ENCODE assay signal across 9 cellular contexts in the genomic region with DNA sequence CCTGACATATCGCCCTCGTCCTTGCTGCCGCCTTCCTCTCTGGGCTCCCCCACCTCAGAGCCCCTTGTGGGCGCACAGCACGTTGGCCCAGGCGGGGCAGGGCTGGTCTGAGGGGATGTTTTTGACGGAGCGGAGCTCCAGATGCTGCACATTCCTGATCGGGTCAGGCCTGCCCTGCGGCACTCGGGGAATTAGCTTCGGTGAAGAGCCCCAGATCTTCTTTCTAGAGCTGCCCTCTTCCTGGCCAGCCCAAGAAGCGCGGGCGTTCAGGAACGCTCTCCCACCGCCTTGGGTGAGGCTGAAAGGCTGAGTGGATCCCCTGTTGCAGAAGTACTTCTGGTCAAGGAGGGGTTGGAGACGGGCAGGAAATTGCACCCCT. TPM values are rescaled to one million over a fixed set of nuclear protein-coding genes. Genes with fewer than 3 reads are reported as not detected.
A peak's percentile ranks its signal among the peaks of the same experiment; 100 is the strongest.
DNase-seq lines count a peak whose midpoint lies in the region; TF ChIP-seq lines count a peak whose summit lies in the region.
"Had no signal": no experiment of that assay in that cellular context is flagged by ENCODE, and none has a peak within 500 bp of the region (broad histone marks: within the 10 kb centered on the region; RNA-seq: fewer than 3 reads in every experiment).

No MANE protein-coding gene starts in this region.

- peaks cover 33% of the 10 kb centered on the region for H3K27me3 Mint-ChIP-seq in activated CD4-positive, alpha-beta memory T cell treated with anti-CD3 and anti-CD28 coated beads, Interleukin-2, amount 10 ng/mL, durations not matched to agents 7 days and 5 days

- TF ChIP-seq CTCF in left ventricle myocardium inferior (IDR thresholded peaks at IDR 0.05; ENCODE audit: borderline replicate concordance), result no peak
- TF ChIP-seq CTCF in sigmoid colon (IDR thresholded peaks at IDR 0.05), result no peak

- peak overlapping the region; percentile 83 for H3K27ac ChIP-seq in left ventricle myocardium inferior (replicated peaks)
- H3K27ac ChIP-seq in sigmoid colon, result peak overlapping the region; percentile 79 to 86 (median 83)

- H3K4me3 Mint-ChIP-seq in activated CD4-positive, alpha-beta memory T cell treated with anti-CD3 and anti-CD28 coated beads, Interleukin-2, amount 10 ng/mL, durations not matched to agents 7 days and 5 days, result peak overlapping the region; percentile 80

- POLR2A ChIA-PET in activated CD4-positive, alpha-beta memory T cell treated with anti-CD3 and anti-CD28 coated beads, Interleukin-2, amount 10 ng/mL, durations not matched to agents 7 days and 5 days (lab: Charles Lee), result no interaction called here

- H3K9me3 Mint-ChIP-seq in activated CD4-positive, alpha-beta memory T cell treated with anti-CD3 and anti-CD28 coated beads, Interleukin-2, amount 10 ng/mL, durations not matched to agents 7 days and 5 days, result no peaks in the 10 kb centered on the region

- H3K4me1 Mint-ChIP-seq in activated CD4-positive, alpha-beta memory T cell treated with anti-CD3 and anti-CD28 coated beads, Interleukin-2, amount 10 ng/mL, durations not matched to agents 7 days and 5 days, result peaks cover 14% of the 10 kb centered on the region

- peak; percentile 37 for DNase-seq in GM03348 (ENCODE audit: low spot score)
- DNase-seq in activated CD4-positive, alpha-beta memory T cell treated with anti-CD3 and anti-CD28 coated beads, Interleukin-2, amount 10 ng/mL, durations not matched to agents 7 days and 5 days, result no peak
- DNase-seq in left ventricle myocardium inferior, result no peak
- DNase-seq in sigmoid colon, result no peak
- DNase-seq in NCI-H1436 treated with DMSO at 0.1 percent for 48 hours (lab: John Stamatoyannopoulos, UW), result no peak
- no peak for DNase-seq in globus pallidus (ENCODE audit: low spot score)
- DNase-seq in stimulated activated CD4-positive, alpha-beta T cell treated with anti-CD3 and anti-CD28 coated beads, Interleukin-12 subunit alpha, Interleukin-12 subunit beta, amount 100 ng/mL, for 4 hours, result no peak
- no peak for DNase-seq in Ammon's horn (ENCODE audit: low spot score)
- DNase-seq: stimulated activated CD4-positive, alpha-beta T cell treated with anti-CD3 and anti-CD28 coated beads, Interleukin-4, amount 100 ng/mL, for 24 hours had no signal

- H3K4me1 ChIP-seq in left ventricle myocardium inferior (peaks cover 40% of the 10 kb centered on the region), sigmoid colon (peaks cover 0 to 37% (median 34%) of the 10 kb centered on the region in 4 donors)

- H3K9me3 ChIP-seq in left ventricle myocardium inferior (replicated peaks) (no peaks in the 10 kb centered on the region), sigmoid colon (no peaks in the 10 kb centered on the region)

- no peak for TF ChIP-seq POLR2A in sigmoid colon (IDR thresholded peaks at IDR 0.05)

- H3K27me3 ChIP-seq in left ventricle myocardium inferior (ENCODE audit: low read depth) (peaks cover 11% of the 10 kb centered on the region), sigmoid colon (no peaks in the 10 kb centered on the region)

- no peak for TF ChIP-seq EP300 in sigmoid colon (IDR thresholded peaks at IDR 0.05)

- no peaks in the 10 kb centered on the region for H3K36me3 ChIP-seq in left ventricle myocardium inferior
- H3K36me3 ChIP-seq in sigmoid colon, result no peaks in the 10 kb centered on the region

- H3K4me3 ChIP-seq in left ventricle myocardium inferior (peak overlapping the region; percentile 93), sigmoid colon (peak overlapping the region; percentile 61 to 92 (median 90))

- H3K36me3 Mint-ChIP-seq in activated CD4-positive, alpha-beta memory T cell treated with anti-CD3 and anti-CD28 coated beads, Interleukin-2, amount 10 ng/mL, durations not matched to agents 7 days and 5 days (ENCODE audit: low read depth), result no peaks in the 10 kb centered on the region

- no peak overlapping the region for H3K27ac Mint-ChIP-seq in activated CD4-positive, alpha-beta memory T cell treated with anti-CD3 and anti-CD28 coated beads, Interleukin-2, amount 10 ng/mL, durations not matched to agents 7 days and 5 days

- WGBS in sigmoid colon, 2 donors, result 31 to 59% methylated on average over 18 of the region's 18 CpGs

- intact Hi-C loops in left ventricle myocardium inferior (cut with micrococcal nuclease), result no loop called here
- intact Hi-C loops in sigmoid colon (cut with DNase I), result loop anchor here (2.0 kb wide), 1 partner anchor 39 kb away; no protein-coding TSS in a partner anchor

- CTCF ChIA-PET in activated CD4-positive, alpha-beta memory T cell treated with anti-CD3 and anti-CD28 coated beads, Interleukin-2, amount 10 ng/mL, durations not matched to agents 7 days and 5 days (lab: Charles Lee), result interaction anchor here (9.2 kb wide), 1 partner anchor 67 kb away, joined by 206 read pairs; a partner anchor contains a TSS

RNA-seq across cellular contexts. Expression of a gene that starts 12.1 kb away (rescaled TPM):
- total RNA-seq in activated CD4-positive, alpha-beta memory T cell treated with anti-CD3 and anti-CD28 coated beads, Interleukin-2, amount 10 ng/mL, durations not matched to agents 7 days and 5 days, result 1 to 10 TPM; 1.5 to 2.2 TPM
- total RNA-seq in left ventricle myocardium inferior (0.55 TPM), sigmoid colon (1 to 10 TPM; 1.5 to 4.4 (median 2.8) TPM)
- 1 to 10 TPM; 1.2 to 3.0 (median 1.4) TPM for polyA plus RNA-seq in sigmoid colon

RNA-seq across cellular contexts. Expression of a gene that starts 19.9 kb away (rescaled TPM):
- total RNA-seq in activated CD4-positive, alpha-beta memory T cell treated with anti-CD3 and anti-CD28 coated beads, Interleukin-2, amount 10 ng/mL, durations not matched to agents 7 days and 5 days, result 10 to 100 TPM; 14.8 to 17.5 TPM
- 6.0 TPM for total RNA-seq in left ventricle myocardium inferior
- total RNA-seq in sigmoid colon, result 10 to 100 TPM in 3 of 4 donors, 1 to 10 TPM in 1; 3.9 to 23.2 (median 13.7) TPM
- 10 to 100 TPM; 12.4 to 16.0 (median 13.2) TPM for polyA plus RNA-seq in sigmoid colon

RNA-seq across cellular contexts. Expression of a gene that starts 30.3 kb away (rescaled TPM):
- total RNA-seq in activated CD4-positive, alpha-beta memory T cell treated with anti-CD3 and anti-CD28 coated beads, Interleukin-2, amount 10 ng/mL, durations not matched to agents 7 days and 5 days, result 10 to 100 TPM; 77.6 to 86.6 TPM
- total RNA-seq in left ventricle myocardium inferior (45.8 TPM), sigmoid colon (10 to 100 TPM; 25.3 to 34.3 (median 28.1) TPM)
- 10 to 100 TPM; 13.6 to 42.5 (median 13.8) TPM for polyA plus RNA-seq in sigmoid colon

RNA-seq across cellular contexts. Expression of a gene that starts 40.1 kb away (rescaled TPM):
- under 1 TPM; 0.55 to 0.93 TPM for total RNA-seq in activated CD4-positive, alpha-beta memory T cell treated with anti-CD3 and anti-CD28 coated beads, Interleukin-2, amount 10 ng/mL, durations not matched to agents 7 days and 5 days
- total RNA-seq in left ventricle myocardium inferior (94.6 TPM), sigmoid colon (100 to 1,000 TPM; 214 to 397 (median 295) TPM)
- polyA plus RNA-seq in sigmoid colon, result 100 to 1,000 TPM in 1 of 3 donors, 10 to 100 TPM in 2; 24.5 to 147 (median 49.9) TPM
